ENCODE assay signal across 8 cellular contexts in genomic region chr1:167720965-167721616, GRCh38. TPM values are rescaled to one million over a fixed set of nuclear protein-coding genes. Genes with fewer than 3 reads are reported as not detected.
A peak's percentile ranks its signal among the peaks of the same experiment; 100 is the strongest.
DNase-seq lines count a peak whose midpoint lies in the region; ATAC-seq and TF ChIP-seq lines count a peak whose summit lies in the region.

No MANE protein-coding gene starts in this region.

- H3K4me3 ChIP-seq in Karpas-422 (ENCODE audit: low read length) (peak overlapping the region; percentile 83), WERI-Rb-1 (ENCODE audit: low read depth, low read length) (peak overlapping the region; percentile 55), fibroblast of pulmonary artery (replicated peaks; ENCODE audit: low read depth, low read length) (peak overlapping the region; percentile 66)

- H3K27ac ChIP-seq in Karpas-422 (ENCODE audit: low read length) (no peak overlapping the region), WERI-Rb-1 (no peak overlapping the region; the same call in 1 of the 2 replicates)

- TF ChIP-seq CTCF in WERI-Rb-1 (IDR thresholded peaks at IDR 0.05; ENCODE audit: low read depth, low read length), result no peak
- peak; percentile 56 for TF ChIP-seq CTCF in fibroblast of pulmonary artery (IDR thresholded peaks at IDR 0.05; ENCODE audit: low read length, missing control alignments)

- H3K27me3 Mint-ChIP-seq in naive thymus-derived CD8-positive, alpha-beta T cell, result peaks cover 0 to 9% (median 0%) of the 10 kb centered on the region in 5 donors

- no peaks in the 10 kb centered on the region for H3K9me3 Mint-ChIP-seq in naive thymus-derived CD8-positive, alpha-beta T cell

- H3K4me1 Mint-ChIP-seq in naive thymus-derived CD8-positive, alpha-beta T cell, result peaks cover 22 to 57% (median 40%) of the 10 kb centered on the region in 4 donors

- H3K4me3 Mint-ChIP-seq in naive thymus-derived CD8-positive, alpha-beta T cell, result peak overlapping the region; percentile 90 to 98 (median 96)

- no peaks in the 10 kb centered on the region for H3K36me3 Mint-ChIP-seq in naive thymus-derived CD8-positive, alpha-beta T cell

- H3K27me3 ChIP-seq in Karpas-422 (ENCODE audit: low read length), result no peaks in the 10 kb centered on the region
- H3K27me3 ChIP-seq in WERI-Rb-1 (ENCODE audit: insufficient read depth, low read depth, severe bottlenecking), result no peaks in the 10 kb centered on the region

- POLR2A ChIA-PET in naive thymus-derived CD8-positive, alpha-beta T cell (lab: Charles Lee), result interaction anchor here (0.6 to 1.3 kb wide), 3 partner anchors 13 to 107 kb away, joined by 3 read pairs; no protein-coding TSS in a partner anchor

- H4K20me1 ChIP-seq in Karpas-422 (ENCODE audit: insufficient read depth, low read depth, low read length), result peaks cover 16% of the 10 kb centered on the region; the same call in 1 of the 2 replicates

- DNase-seq in NCI-H2196 (lab: John Stamatoyannopoulos, UW; ENCODE audit: unreplicated experiment), result peak; percentile 38
- DNase-seq in NCI-H2196 treated with DMSO at 0.1 percent for 48 hours (lab: John Stamatoyannopoulos, UW; ENCODE audit: unreplicated experiment), result no peak
- peak; percentile 66 for DNase-seq in Karpas-422
- peak; percentile 20 for DNase-seq in WERI-Rb-1
- DNase-seq in fibroblast of pulmonary artery (ENCODE audit: low read depth), result peak; percentile 63
- DNase-seq in naive thymus-derived CD8-positive, alpha-beta T cell, result no peak
- DNase-seq in NCI-H774 (lab: John Stamatoyannopoulos, UW), result no peak

- no peaks in the 10 kb centered on the region for H3K79me2 ChIP-seq in Karpas-422 (ENCODE audit: low read length)

- peak overlapping the region; percentile 78 for H3K9ac ChIP-seq in Karpas-422 (ENCODE audit: low read length)

- H2AFZ ChIP-seq in Karpas-422 (ENCODE audit: low read length), result peak overlapping the region; percentile 96

- no peaks in the 10 kb centered on the region for H3K36me3 ChIP-seq in Karpas-422 (ENCODE audit: insufficient read depth, low read length)
- no peaks in the 10 kb centered on the region for H3K36me3 ChIP-seq in WERI-Rb-1

- peaks cover 55% of the 10 kb centered on the region for H3K4me1 ChIP-seq in Karpas-422 (ENCODE audit: low read length)

- peak overlapping the region; percentile 66 to 92 (median 82) for H3K27ac Mint-ChIP-seq in naive thymus-derived CD8-positive, alpha-beta T cell

- ATAC-seq in naive thymus-derived CD8-positive, alpha-beta T cell, result no peak
- ATAC-seq in HG02571 (IDR thresholded peaks at IDR 0.05; ENCODE audit: unreplicated experiment), result no peak

- H3K4me2 ChIP-seq in Karpas-422 (ENCODE audit: low read depth, low read length, poor library complexity, severe bottlenecking), result peak overlapping the region; percentile 97

- H3K9me2 ChIP-seq in Karpas-422 (replicated peaks; ENCODE audit: insufficient read depth, low read length), result no peaks in the 10 kb centered on the region

- no peaks in the 10 kb centered on the region for H3K9me3 ChIP-seq in Karpas-422 (ENCODE audit: low read length)
- no peaks in the 10 kb centered on the region for H3K9me3 ChIP-seq in WERI-Rb-1 (ENCODE audit: severe bottlenecking)

RNA-seq across cellular contexts. Expression of gene MPZL1, which starts 0.7 kb away (rescaled TPM):
- total RNA-seq in Karpas-422 (2014; rRNA removed; shearing (Covaris generic); ENCODE audit: low replicate concordance), result 13.5 and 24.9 TPM in 2 replicates
- total RNA-seq in naive thymus-derived CD8-positive, alpha-beta T cell, result 1 to 10 TPM; 6.9 to 8.3 TPM
- 1 to 10 TPM; 7.9 to 8.9 (median 8.2) TPM for polyA plus RNA-seq in naive thymus-derived CD8-positive, alpha-beta T cell

Comparison
In these comparisons a context has a peak if more than half of its experiments do, and no peak if none do; other contexts are left out.
1. DNase-seq: peak in NCI-H2196 (single experiment), Karpas-422 (single experiment), WERI-Rb-1 (single experiment) and fibroblast of pulmonary artery (single experiment); none in NCI-H2196 treated with DMSO at 0.1 percent for 48 hours (single experiment), naive thymus-derived CD8-positive, alpha-beta T cell (0 of 10) and NCI-H774 (single experiment).
2. Peak in every context shown above with its lines, with median percentiles within 50 percentile points of each other: H3K4me3 ChIP-seq.